ENCODE assay signal across 31 cellular contexts in the genomic region with DNA sequence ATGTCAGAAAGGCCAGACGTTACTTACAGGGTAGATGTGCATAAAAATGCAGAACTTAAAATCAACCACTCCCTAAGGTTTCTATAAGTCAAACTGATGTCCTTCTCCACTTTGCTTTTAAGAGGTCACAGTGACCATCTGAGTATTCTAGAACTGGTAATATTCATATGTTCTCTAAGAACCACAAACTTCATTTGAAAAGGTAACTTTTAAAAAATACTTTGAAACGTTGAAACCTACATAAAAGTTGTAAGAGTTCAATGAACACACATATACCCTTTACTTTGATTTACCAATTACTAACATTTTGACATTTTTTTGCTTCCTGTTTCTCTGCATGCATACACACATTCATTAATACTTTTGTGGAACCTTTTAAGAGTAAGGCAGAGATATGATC. TPM values are rescaled to one million over a fixed set of nuclear protein-coding genes. Genes with fewer than 3 reads are reported as not detected.
"Had no signal": no experiment of that assay in that cellular context is flagged by ENCODE, and none has a peak within 500 bp of the region (broad histone marks: within the 10 kb centered on the region; RNA-seq: fewer than 3 reads in every experiment).

No MANE protein-coding gene starts in this region.

- H3K4me3 Mint-ChIP-seq: mesothelial cell of epicardium, naive B cell had no signal

- H3K27ac Mint-ChIP-seq: mesothelial cell of epicardium had no signal

- H3K27me3 Mint-ChIP-seq: naive B cell had no signal

- H3K9me3 ChIP-seq: esophagus squamous epithelium, gastrocnemius medialis, left lung, lower lobe of right lung, mucosa of descending colon had no signal

- H3K4me1 Mint-ChIP-seq: naive B cell had no signal

- H3K27ac ChIP-seq: coronary artery, dorsolateral prefrontal cortex, epithelial cell of prostate, esophagus squamous epithelium, gastrocnemius medialis, heart right ventricle, left lung, lower lobe of right lung had no signal

- H3K27me3 ChIP-seq: dorsolateral prefrontal cortex, esophagus squamous epithelium, gastrocnemius medialis, heart right ventricle, left lung had no signal

- FAIRE-seq: keratinocyte had no signal

- H3K4me1 ChIP-seq: gastrocnemius medialis, left lung, lower lobe of right lung had no signal

- ATAC-seq: esophagus mucosa, gastrocnemius medialis, heart right ventricle, left cardiac atrium, left lung, left ventricle myocardium superior, lower lobe of right lung, mucosa of descending colon had no signal

- DNase-seq: dermis blood vessel endothelial cell; dorsolateral prefrontal cortex; effector CD4-positive, alpha-beta T cell; effector memory CD4-positive, alpha-beta T cell; erythroblast; esophagus squamous epithelium; foreskin fibroblast; foreskin melanocyte; gastrocnemius medialis; glutamatergic neuron; head of caudate nucleus; heart right ventricle; hippocampal formation; left cardiac atrium; left lung; left ventricle myocardium superior; lower lobe of right lung; mesenchymal stem cell; mucosa of descending colon; naive B cell had no signal

- H3K9me3 Mint-ChIP-seq: naive B cell had no signal

- H3K4me3 ChIP-seq: coronary artery, dorsolateral prefrontal cortex, esophagus squamous epithelium, gastrocnemius medialis, heart right ventricle, left lung, lower lobe of right lung, mucosa of descending colon had no signal

RNA-seq across cellular contexts. Expression of gene ACTL7A, which starts 18.9 kb away (rescaled TPM):
- total RNA-seq: dermis blood vessel endothelial cell, dorsolateral prefrontal cortex, esophagus mucosa, esophagus squamous epithelium, gastrocnemius medialis, glomerular endothelial cell, heart right ventricle, kidney epithelial cell, left cardiac atrium, left lung, left ventricle myocardium superior, lower leg skin, lower lobe of right lung, lung microvascular endothelial cell, mesenteric fat pad, mesothelial cell of epicardium, mucosa of descending colon, myocyte had no signal
- polyA plus RNA-seq: heart right ventricle, keratinocyte had no signal

RNA-seq across cellular contexts. Expression of gene ACTL7B, which starts 25.1 kb away (rescaled TPM):
- total RNA-seq: dermis blood vessel endothelial cell, esophagus mucosa, esophagus squamous epithelium, gastrocnemius medialis, glomerular endothelial cell, heart right ventricle, kidney epithelial cell, left cardiac atrium, left lung, left ventricle myocardium superior, lower leg skin, lower lobe of right lung, lung microvascular endothelial cell, mesenteric fat pad, mesothelial cell of epicardium, mucosa of descending colon, myocyte had no signal
- polyA plus RNA-seq: heart right ventricle, keratinocyte had no signal
